1 cellular context compared by ENCODE assay signal in genomic region chr9:81823672-81824554, GRCh38.
TF ChIP-seq lines count a peak whose summit lies in the region.

No MANE protein-coding gene starts in this region.

TF ChIP-seq in liver, 16 proteins besides CTCF, POLR2A, EP300 and RAD21 (continued from another document):
- no peak for TF ChIP-seq ATF3 (IDR thresholded peaks at IDR 0.05)
- TF ChIP-seq TAF1 (conservative IDR thresholded peaks at IDR 0.05), result no peak
- TF ChIP-seq HNF4A (conservative IDR thresholded peaks at IDR 0.05), result peak; percentile 81 to 85
